8 cellular contexts compared by ENCODE assay signal in the genomic region with DNA sequence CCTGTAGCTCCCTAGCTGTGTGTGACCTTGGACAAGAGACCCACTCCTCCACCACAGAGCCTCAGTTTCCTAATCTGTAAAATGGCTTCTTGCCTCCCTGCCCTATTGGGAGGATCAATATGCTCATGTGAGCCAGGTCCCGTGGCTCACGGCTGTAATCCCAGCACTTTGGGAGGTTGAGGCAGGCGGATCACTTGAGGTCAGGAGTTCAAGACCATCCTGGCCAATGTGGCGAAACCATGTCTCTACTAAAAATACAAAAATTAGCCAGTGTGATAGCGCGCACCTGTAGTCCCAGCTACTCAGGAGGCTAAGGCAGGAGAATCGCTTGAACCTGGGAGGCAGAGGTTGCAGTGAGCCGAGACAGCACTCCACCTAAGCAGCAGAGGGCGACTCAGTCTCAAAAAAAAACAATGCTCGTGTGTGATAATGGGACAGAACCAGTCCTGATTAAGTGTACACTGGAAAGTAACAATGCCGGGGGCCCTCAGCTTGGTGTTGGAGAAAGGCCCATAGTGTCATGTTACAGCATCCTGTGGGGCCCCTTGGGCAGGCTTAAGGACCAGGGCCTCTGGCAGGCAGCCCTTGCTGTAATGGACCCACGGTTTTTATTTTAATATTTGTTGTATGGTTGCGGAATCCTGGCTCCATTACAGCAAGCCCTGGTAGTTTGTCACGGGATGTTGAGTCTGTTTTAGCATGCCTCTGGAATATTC. TPM values are rescaled to one million over a fixed set of nuclear protein-coding genes. Genes with fewer than 3 reads are reported as not detected.
A peak's percentile ranks its signal among the peaks of the same experiment; 100 is the strongest.
DNase-seq lines count a peak whose midpoint lies in the region; TF ChIP-seq lines count a peak whose summit lies in the region.

No MANE protein-coding gene starts in this region.

- H3K27me3 Mint-ChIP-seq in neural progenitor cell (ENCODE audit: insufficient read depth, low read depth) = peaks cover 12% of the 10 kb centered on the region

- H3K4me3 Mint-ChIP-seq in neural progenitor cell = peak overlapping the region; percentile 35

- H3K9me3 ChIP-seq in GM23248 (ENCODE audit: low read depth) (no peaks in the 10 kb centered on the region), neural progenitor cell (ENCODE audit: low read depth) (no peaks in the 10 kb centered on the region)

- peak; percentile 70 for TF ChIP-seq CTCF in AG09309 (IDR thresholded peaks at IDR 0.05; ENCODE audit: control insufficient read depth, insufficient read depth, low read depth, low read length, missing control alignments)
- peak; percentile 59 for TF ChIP-seq CTCF in neural progenitor cell (IDR thresholded peaks at IDR 0.05)

- no peaks in the 10 kb centered on the region for H3K9me3 Mint-ChIP-seq in neural progenitor cell

- peaks cover 11% of the 10 kb centered on the region for H3K79me2 ChIP-seq in GM23248 (ENCODE audit: insufficient read depth)
- peaks cover 11% of the 10 kb centered on the region for H3K79me2 ChIP-seq in neural progenitor cell (ENCODE audit: low read depth)

- peaks cover 25% of the 10 kb centered on the region for H3K4me1 Mint-ChIP-seq in neural progenitor cell

- no peak overlapping the region for H3K4me3 ChIP-seq in AG09309 (ENCODE audit: control insufficient read depth, low read depth, low read length)
- no peak overlapping the region for H3K4me3 ChIP-seq in GM23248
- no peak overlapping the region for H3K4me3 ChIP-seq in neural progenitor cell

- H3F3A ChIP-seq in GM23248 (ENCODE audit: insufficient read depth) = peaks cover 27% of the 10 kb centered on the region
- peaks cover 46% of the 10 kb centered on the region for H3F3A ChIP-seq in neural progenitor cell (ENCODE audit: low read depth)

- H3K27ac ChIP-seq in GM23248 (no peak overlapping the region), neural progenitor cell (no peak overlapping the region)

- DNase-seq in AG09309 (ENCODE audit: low read depth) (peak; percentile 77), GM23248 (peak; percentile 83), NCI-H345 (lab: John Stamatoyannopoulos, UW) (peak; percentile 55), epidermal melanocyte (ENCODE audit: insufficient read length, low spot score) (peak; percentile 61), neural progenitor cell (ENCODE audit: low spot score) (peak; percentile 84), GF-D8 (lab: John Stamatoyannopoulos, UW) (no peak), middle frontal gyrus (ENCODE audit: extremely low spot score, low spot score) (no peak)
- DNase-seq in activated CD4-positive, alpha-beta T cell treated with anti-CD3 and anti-CD28 coated beads for 48 hours = peak; percentile 54

- H3K27ac Mint-ChIP-seq in neural progenitor cell = no peak overlapping the region

- H3K27me3 ChIP-seq in GM23248 (replicated peaks; ENCODE audit: insufficient read depth) (no peaks in the 10 kb centered on the region), neural progenitor cell (no peaks in the 10 kb centered on the region)

- 0 out of 2 replicates have a peak, but pooled peaks cover 4% of the 10 kb centered on the region for H4K20me1 ChIP-seq in GM23248 (ENCODE audit: insufficient read depth)
- peaks cover 28% of the 10 kb centered on the region for H4K20me1 ChIP-seq in neural progenitor cell (ENCODE audit: low read depth)

- 42 to 45% methylated on average over 14 of the region's 14 CpGs for WGBS in GM23248 (ENCODE audit: low coverage in 1 of 2, low lambda C conversion rate in 2 of 2, missing lambda C conversion rate in 2 of 2), 2 experiments

- H3K36me3 ChIP-seq in GM23248 (ENCODE audit: low read depth) (peaks cover 12% of the 10 kb centered on the region), neural progenitor cell (peaks cover 7% of the 10 kb centered on the region)

- H3K4me2 ChIP-seq in GM23248 (ENCODE audit: unreplicated experiment) (peak overlapping the region; percentile 13), neural progenitor cell (peak overlapping the region; percentile 45)

- in situ Hi-C loops in GM23248 (cut with MboI) = no loop called here

- H2AFZ ChIP-seq in GM23248 = peak overlapping the region; percentile 55
- no peak overlapping the region for H2AFZ ChIP-seq in neural progenitor cell (replicated peaks)

- H3K4me1 ChIP-seq in GM23248 (ENCODE audit: insufficient read depth) (peaks cover 10% of the 10 kb centered on the region), neural progenitor cell (peaks cover 11% of the 10 kb centered on the region)

- no peaks in the 10 kb centered on the region for H3K9me2 ChIP-seq in GM23248 (ENCODE audit: insufficient read depth)

- H3K9ac ChIP-seq in GM23248 (0 out of 2 replicates have a peak overlapping the region, but pooled peaks have one; percentile 0), neural progenitor cell (no peak overlapping the region)

- peaks cover 7% of the 10 kb centered on the region for H3K36me3 Mint-ChIP-seq in neural progenitor cell

RNA-seq across cellular contexts. Expression of a gene that starts 6.8 kb away (rescaled TPM):
- total RNA-seq in GM23248 (2014; rRNA removed; shearing (Covaris generic)) = 1,666 and 2,372 TPM in 2 replicates
- 813 and 832 TPM in 2 replicates for polyA plus RNA-seq in GM23248 (2016; fragmentation: Nextera tagmentation; extraction: Ambion mirVana)
- 5,448 and 6,772 TPM in 2 replicates for total RNA-seq in neural progenitor cell (ENCODE audit: low replicate concordance)

RNA-seq across cellular contexts. Expression of a gene that starts 9.4 kb away (rescaled TPM):
- 65.4 and 75.3 TPM in 2 replicates for total RNA-seq in GM23248 (2014; rRNA removed; shearing (Covaris generic))
- 89.9 and 98.4 TPM in 2 replicates for polyA plus RNA-seq in GM23248 (2016; fragmentation: Nextera tagmentation; extraction: Ambion mirVana)
- 10.0 and 30.8 TPM in 2 replicates for total RNA-seq in neural progenitor cell (ENCODE audit: low replicate concordance)

RNA-seq across cellular contexts. Expression of a gene that starts 15.6 kb away (rescaled TPM):
- 1,590 and 2,272 TPM in 2 replicates for total RNA-seq in GM23248 (2014; rRNA removed; shearing (Covaris generic))
- 893 and 894 TPM in 2 replicates for polyA plus RNA-seq in GM23248 (2016; fragmentation: Nextera tagmentation; extraction: Ambion mirVana)
- total RNA-seq in neural progenitor cell (ENCODE audit: low replicate concordance) = 2,053 and 3,348 TPM in 2 replicates

RNA-seq across cellular contexts. Expression of a gene that starts 24.8 kb away (rescaled TPM):
- total RNA-seq in GM23248 (2014; rRNA removed; shearing (Covaris generic)) = 570 and 656 TPM in 2 replicates
- 779 and 813 TPM in 2 replicates for polyA plus RNA-seq in GM23248 (2016; fragmentation: Nextera tagmentation; extraction: Ambion mirVana)
- 4.2 and 4.5 TPM in 2 replicates for total RNA-seq in neural progenitor cell (ENCODE audit: low replicate concordance)

RNA-seq across cellular contexts. Expression of a gene that starts 29.0 kb away (rescaled TPM):
- total RNA-seq in GM23248 (2014; rRNA removed; shearing (Covaris generic)) = 1.3 and 1.6 TPM in 2 replicates
- polyA plus RNA-seq in GM23248 (2016; fragmentation: Nextera tagmentation; extraction: Ambion mirVana) = 4.6 and 5.7 TPM in 2 replicates
- total RNA-seq in neural progenitor cell (ENCODE audit: low replicate concordance) = 0.24 and 0.96 TPM in 2 replicates

Comparison
In these comparisons a context has a peak if more than half of its experiments do, and no peak if none do; other contexts are left out.
1. DNase-seq: peak in AG09309 (single experiment), GM23248 (single experiment), NCI-H345 (single experiment), activated CD4-positive, alpha-beta T cell treated with anti-CD3 and anti-CD28 coated beads for 48 hours (single experiment), epidermal melanocyte (single experiment) and neural progenitor cell (single experiment); none in GF-D8 (single experiment) and middle frontal gyrus (single experiment).